In genomic region chr20:22586645-22587310, GRCh38 we compare ENCODE assay signal across 1 cellular context.
TF ChIP-seq lines count a peak whose summit lies in the region.

No MANE protein-coding gene starts in this region.

TF ChIP-seq in HepG2, 621 proteins besides CTCF, POLR2A, EP300 and RAD21 (continued from another document and continues in another):
- TF ChIP-seq SMAD1 (CRISPR knock-in tag; IDR thresholded peaks at IDR 0.05; ENCODE audit: borderline replicate concordance, low read depth) (peak; percentile 72; the same call in 1 of the 2 replicates), NCOR1 (IDR thresholded peaks at IDR 0.05; ENCODE audit: borderline replicate concordance, low read length) (peak; percentile 47), PHF8 (CRISPR knock-in tag; IDR thresholded peaks at IDR 0.05) (peak; percentile 32), NRL (CRISPR knock-in tag; IDR thresholded peaks at IDR 0.05; ENCODE audit: borderline replicate concordance) (peak; percentile 54; the same call in 1 of the 2 replicates), GATAD2A (CRISPR knock-in tag; IDR thresholded peaks at IDR 0.05) (peak; percentile 54), ZFP90 (CRISPR knock-in tag; IDR thresholded peaks at IDR 0.05; ENCODE audit: borderline replicate concordance) (no peak; the same call in 1 of the 2 replicates), ZNF280D (CRISPR knock-in tag; IDR thresholded peaks at IDR 0.05) (no peak; the same call in 1 of the 2 replicates), CREM (IDR thresholded peaks at IDR 0.05) (no peak), CREM (CRISPR knock-in tag; IDR thresholded peaks at IDR 0.05) (no peak), RELA (CRISPR knock-in tag; IDR thresholded peaks at IDR 0.05) (peak; percentile 86), ZNF788 (CRISPR knock-in tag; IDR thresholded peaks at IDR 0.05; ENCODE audit: borderline replicate concordance) (peak; percentile 68; the same call in 1 of the 2 replicates), ZNF567 (CRISPR knock-in tag; IDR thresholded peaks at IDR 0.05; ENCODE audit: borderline replicate concordance) (0 out of 2 replicates have a peak, but pooled peaks have one; percentile 27), ZNF891 (CRISPR knock-in tag; IDR thresholded peaks at IDR 0.05) (peak; percentile 85; the same call in 1 of the 2 replicates), HNF4A (CRISPR knock-in tag; IDR thresholded peaks at IDR 0.05) (peak; percentile 83), ZNF17 (CRISPR knock-in tag; IDR thresholded peaks at IDR 0.05) (no peak), U2AF1 (optimal IDR thresholded peaks at IDR 0.05; ENCODE audit: low read depth, low read length) (peak; percentile 89), HOXA7 (CRISPR knock-in tag; IDR thresholded peaks at IDR 0.05) (no peak), PHF21A (CRISPR knock-in tag; IDR thresholded peaks at IDR 0.05) (peak; percentile 49; the same call in 1 of the 2 replicates), ZSCAN21 (CRISPR knock-in tag; IDR thresholded peaks at IDR 0.05; ENCODE audit: borderline replicate concordance) (peak; percentile 26; the same call in 1 of the 2 replicates), ZSCAN29 (CRISPR knock-in tag; conservative IDR thresholded peaks at IDR 0.05) (peak; percentile 71; the same call in 1 of the 2 replicates), MBD4 (IDR thresholded peaks at IDR 0.05; ENCODE audit: borderline replicate concordance, low read length) (no peak), NONO (IDR thresholded peaks at IDR 0.05) (no peak), NONO (CRISPR knock-in tag; conservative IDR thresholded peaks at IDR 0.05) (peak; percentile 71), SNAPC4 (CRISPR knock-in tag; IDR thresholded peaks at IDR 0.05) (0 out of 2 replicates have a peak, but pooled peaks have one; percentile 53), ZNF350 (CRISPR knock-in tag; IDR thresholded peaks at IDR 0.05; ENCODE audit: borderline replicate concordance, low read depth) (no peak), ZBTB14 (CRISPR knock-in tag; IDR thresholded peaks at IDR 0.05) (0 out of 2 replicates have a peak, but pooled peaks have one; percentile 14), ZMYM2 (CRISPR knock-in tag; IDR thresholded peaks at IDR 0.05) (0 out of 2 replicates have a peak, but pooled peaks have one; percentile 65), DNMT1 (CRISPR knock-in tag; IDR thresholded peaks at IDR 0.05) (no peak; the same call in 1 of the 2 replicates), HMGXB4 (CRISPR knock-in tag; IDR thresholded peaks at IDR 0.05; ENCODE audit: borderline replicate concordance in 1 of 2, low read depth in 1 of 2) (peak; percentile 96), HDAC1 (CRISPR knock-in tag; IDR thresholded peaks at IDR 0.05) (peak; percentile 88; the same call in 1 of the 2 replicates)
- TF ChIP-seq, protein P1, sequence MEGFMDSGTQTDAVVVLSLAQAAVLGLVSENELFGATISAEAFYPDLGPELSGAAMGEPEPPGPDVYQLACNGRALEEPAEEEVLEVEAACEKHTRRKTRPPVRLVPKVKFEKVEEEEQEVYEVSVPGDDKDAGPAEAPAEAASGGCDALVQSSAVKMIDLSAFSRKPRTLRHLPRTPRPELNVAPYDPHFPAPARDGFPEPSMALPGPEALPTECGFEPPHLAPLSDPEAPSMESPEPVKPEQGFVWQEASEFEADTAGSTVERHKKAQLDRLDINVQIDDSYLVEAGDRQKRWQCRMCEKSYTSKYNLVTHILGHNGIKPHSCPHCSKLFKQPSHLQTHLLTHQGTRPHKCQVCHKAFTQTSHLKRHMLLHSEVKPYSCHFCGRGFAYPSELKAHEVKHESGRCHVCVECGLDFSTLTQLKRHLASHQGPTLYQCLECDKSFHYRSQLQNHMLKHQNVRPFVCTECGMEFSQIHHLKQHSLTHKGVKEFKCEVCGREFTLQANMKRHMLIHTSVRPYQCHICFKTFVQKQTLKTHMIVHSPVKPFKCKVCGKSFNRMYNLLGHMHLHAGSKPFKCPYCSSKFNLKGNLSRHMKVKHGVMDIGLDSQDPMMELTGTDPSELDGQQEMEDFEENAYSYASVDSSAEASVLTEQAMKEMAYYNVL (CRISPR knock-in tag; IDR thresholded peaks at IDR 0.05; ENCODE audit: borderline replicate concordance), result 0 out of 2 replicates have a peak, but pooled peaks have one; percentile 15
- TF ChIP-seq, protein P2, sequence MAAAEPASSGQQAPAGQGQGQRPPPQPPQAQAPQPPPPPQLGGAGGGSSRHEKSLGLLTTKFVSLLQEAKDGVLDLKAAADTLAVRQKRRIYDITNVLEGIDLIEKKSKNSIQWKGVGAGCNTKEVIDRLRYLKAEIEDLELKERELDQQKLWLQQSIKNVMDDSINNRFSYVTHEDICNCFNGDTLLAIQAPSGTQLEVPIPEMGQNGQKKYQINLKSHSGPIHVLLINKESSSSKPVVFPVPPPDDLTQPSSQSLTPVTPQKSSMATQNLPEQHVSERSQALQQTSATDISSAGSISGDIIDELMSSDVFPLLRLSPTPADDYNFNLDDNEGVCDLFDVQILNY (CRISPR knock-in tag; conservative IDR thresholded peaks at IDR 0.05), result 0 out of 2 replicates have a peak, but pooled peaks have one; percentile 29
- TF ChIP-seq, protein P3, sequence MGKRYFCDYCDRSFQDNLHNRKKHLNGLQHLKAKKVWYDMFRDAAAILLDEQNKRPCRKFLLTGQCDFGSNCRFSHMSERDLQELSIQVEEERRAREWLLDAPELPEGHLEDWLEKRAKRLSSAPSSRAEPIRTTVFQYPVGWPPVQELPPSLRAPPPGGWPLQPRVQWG (CRISPR knock-in tag; IDR thresholded peaks at IDR 0.05; ENCODE audit: borderline replicate concordance, low read depth), result no peak
- TF ChIP-seq, protein P4, sequence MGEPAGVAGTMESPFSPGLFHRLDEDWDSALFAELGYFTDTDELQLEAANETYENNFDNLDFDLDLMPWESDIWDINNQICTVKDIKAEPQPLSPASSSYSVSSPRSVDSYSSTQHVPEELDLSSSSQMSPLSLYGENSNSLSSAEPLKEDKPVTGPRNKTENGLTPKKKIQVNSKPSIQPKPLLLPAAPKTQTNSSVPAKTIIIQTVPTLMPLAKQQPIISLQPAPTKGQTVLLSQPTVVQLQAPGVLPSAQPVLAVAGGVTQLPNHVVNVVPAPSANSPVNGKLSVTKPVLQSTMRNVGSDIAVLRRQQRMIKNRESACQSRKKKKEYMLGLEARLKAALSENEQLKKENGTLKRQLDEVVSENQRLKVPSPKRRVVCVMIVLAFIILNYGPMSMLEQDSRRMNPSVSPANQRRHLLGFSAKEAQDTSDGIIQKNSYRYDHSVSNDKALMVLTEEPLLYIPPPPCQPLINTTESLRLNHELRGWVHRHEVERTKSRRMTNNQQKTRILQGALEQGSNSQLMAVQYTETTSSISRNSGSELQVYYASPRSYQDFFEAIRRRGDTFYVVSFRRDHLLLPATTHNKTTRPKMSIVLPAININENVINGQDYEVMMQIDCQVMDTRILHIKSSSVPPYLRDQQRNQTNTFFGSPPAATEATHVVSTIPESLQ (CRISPR knock-in tag; conservative IDR thresholded peaks at IDR 0.05), result peak; percentile 66; the same call in 1 of the 2 replicates
- TF ChIP-seq, protein P5, sequence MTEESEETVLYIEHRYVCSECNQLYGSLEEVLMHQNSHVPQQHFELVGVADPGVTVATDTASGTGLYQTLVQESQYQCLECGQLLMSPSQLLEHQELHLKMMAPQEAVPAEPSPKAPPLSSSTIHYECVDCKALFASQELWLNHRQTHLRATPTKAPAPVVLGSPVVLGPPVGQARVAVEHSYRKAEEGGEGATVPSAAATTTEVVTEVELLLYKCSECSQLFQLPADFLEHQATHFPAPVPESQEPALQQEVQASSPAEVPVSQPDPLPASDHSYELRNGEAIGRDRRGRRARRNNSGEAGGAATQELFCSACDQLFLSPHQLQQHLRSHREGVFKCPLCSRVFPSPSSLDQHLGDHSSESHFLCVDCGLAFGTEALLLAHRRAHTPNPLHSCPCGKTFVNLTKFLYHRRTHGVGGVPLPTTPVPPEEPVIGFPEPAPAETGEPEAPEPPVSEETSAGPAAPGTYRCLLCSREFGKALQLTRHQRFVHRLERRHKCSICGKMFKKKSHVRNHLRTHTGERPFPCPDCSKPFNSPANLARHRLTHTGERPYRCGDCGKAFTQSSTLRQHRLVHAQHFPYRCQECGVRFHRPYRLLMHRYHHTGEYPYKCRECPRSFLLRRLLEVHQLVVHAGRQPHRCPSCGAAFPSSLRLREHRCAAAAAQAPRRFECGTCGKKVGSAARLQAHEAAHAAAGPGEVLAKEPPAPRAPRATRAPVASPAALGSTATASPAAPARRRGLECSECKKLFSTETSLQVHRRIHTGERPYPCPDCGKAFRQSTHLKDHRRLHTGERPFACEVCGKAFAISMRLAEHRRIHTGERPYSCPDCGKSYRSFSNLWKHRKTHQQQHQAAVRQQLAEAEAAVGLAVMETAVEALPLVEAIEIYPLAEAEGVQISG (CRISPR knock-in tag; IDR thresholded peaks at IDR 0.05), result peak; percentile 69
